34 cellular contexts compared by ENCODE assay signal in genomic region chr12:40992158-40992557, GRCh38.
"Had no signal": no experiment of that assay in that cellular context is flagged by ENCODE, and none has a peak within 500 bp of the region (broad histone marks: within the 10 kb centered on the region; RNA-seq: fewer than 3 reads in every experiment).

No MANE protein-coding gene starts in this region.

- ATAC-seq: activated CD8-positive, alpha-beta T cell treated with anti-CD3 and anti-CD28 coated beads for 36 hours; activated naive CD4-positive, alpha-beta T cell treated with anti-CD3 and anti-CD28 coated beads, Interleukin-2, amount 50 U/mL, for 72 hours; activated T-cell treated with anti-CD3 and anti-CD28 coated beads, Interleukin-2, amount 50 U/mL, for 4 hours; activated T-cell treated with anti-CD3 and anti-CD28 coated beads, Interleukin-2, amount 50 U/mL, for 72 hours; activated T-helper 17 cell treated with anti-CD3 and anti-CD28 coated beads, Interleukin-2, amount 50 U/mL, for 72 hours; body of pancreas had no signal

- H3K36me3 ChIP-seq: adrenal gland, brain microvascular endothelial cell, breast epithelium had no signal

- H3K4me1 ChIP-seq: adrenal gland, body of pancreas had no signal

- DNase-seq: activated B cell treated with CpG ODN at 0.5 μM for 24 hours; activated CD4-positive, alpha-beta memory T cell treated with anti-CD3 and anti-CD28 coated beads for 36 hours; activated CD4-positive, alpha-beta T cell treated with anti-CD3 and anti-CD28 coated beads for 4 hours; activated CD4-positive, alpha-beta T cell treated with anti-CD3 and anti-CD28 coated beads, Interleukin-2, amount 10 ng/mL, durations not matched to agents 24 days and 14 days; activated CD4-positive, alpha-beta T cell treated with anti-CD3 and anti-CD28 coated beads, Interleukin-2, amount 50 U/mL, for 1 hour; activated CD4-positive, alpha-beta T cell treated with anti-CD3 and anti-CD28 coated beads, Interleukin-2, amount 50 U/mL, for 4 hours; activated CD4-positive, CD25-positive, alpha-beta regulatory T cell treated with anti-CD3 and anti-CD28 coated beads, Interleukin-2, amount 50 U/mL, for 72 hours; activated CD8-positive, alpha-beta memory T cell treated with anti-CD3 and anti-CD28 coated beads, Interleukin-2, amount 50 U/mL, for 4 hours; activated CD8-positive, alpha-beta T cell treated with anti-CD3 and anti-CD28 coated beads for 36 hours; activated effector memory CD4-positive, alpha-beta T cell treated with anti-CD3 and anti-CD28 coated beads, Interleukin-2, amount 50 U/mL, for 16 hours; activated gamma-delta T cell treated with Interleukin-2 at 50 U/mL for 16 hours; activated naive CD4-positive, alpha-beta T cell; activated naive CD4-positive, alpha-beta T cell treated with anti-CD3 and anti-CD28 coated beads for 36 hours; activated naive CD4-positive, alpha-beta T cell treated with anti-CD3 and anti-CD28 coated beads, Interleukin-2, amount 50 U/mL, for 16 hours; activated naive CD8-positive, alpha-beta T cell treated with anti-CD3 and anti-CD28 coated beads for 36 hours; activated T-cell treated with anti-CD3 and anti-CD28 coated beads for 4 hours; activated T-cell treated with anti-CD3 and anti-CD28 coated beads, Interleukin-2, amount 50 U/mL, for 1 hour; activated T-cell treated with anti-CD3 and anti-CD28 coated beads, Interleukin-2, amount 50 U/mL, for 4 hours; activated T-cell treated with anti-CD3 and anti-CD28 coated beads, Interleukin-2, amount 50 U/mL, for 72 hours; adrenal gland; amniotic stem cell; aorta; body of pancreas; brain microvascular endothelial cell; central memory CD4-positive, alpha-beta T cell; T-helper 2 cell; T-helper 9 cell had no signal

- H3K27me3 ChIP-seq: adrenal gland, body of pancreas, brain microvascular endothelial cell, breast epithelium had no signal

- H3K4me3 ChIP-seq: adrenal gland, body of pancreas, breast epithelium had no signal

- FAIRE-seq: astrocyte, colon, TTC549 had no signal

- H3K9me3 ChIP-seq: adrenal gland, body of pancreas, breast epithelium had no signal

- H3K27ac ChIP-seq: adrenal gland, body of pancreas, brain microvascular endothelial cell, breast epithelium, VCaP had no signal
